In genomic region chr5:90134381-90134780, GRCh38 we compare ENCODE assay signal across 16 cellular contexts.
A peak's percentile ranks its signal among the peaks of the same experiment; 100 is the strongest.
DNase-seq lines count a peak whose midpoint lies in the region; ATAC-seq and TF ChIP-seq lines count a peak whose summit lies in the region.
"Had no signal": no experiment of that assay in that cellular context is flagged by ENCODE, and none has a peak within 500 bp of the region (broad histone marks: within the 10 kb centered on the region; RNA-seq: fewer than 3 reads in every experiment).

No MANE protein-coding gene starts in this region.

- TF ChIP-seq CTCF in left ventricle myocardium inferior (IDR thresholded peaks at IDR 0.05; ENCODE audit: borderline replicate concordance), result no peak
- TF ChIP-seq CTCF in right atrium auricular region (IDR thresholded peaks at IDR 0.05), result no peak
- TF ChIP-seq CTCF in gastroesophageal sphincter (IDR thresholded peaks at IDR 0.05), result no peak

- ATAC-seq in gastroesophageal sphincter (no peak), HG03342 (IDR thresholded peaks at IDR 0.05; ENCODE audit: unreplicated experiment) (no peak)
- ATAC-seq: GM12878 had no signal

- H3K4me3 ChIP-seq in left ventricle myocardium inferior (no peak overlapping the region), right atrium auricular region (no peak overlapping the region), gastroesophageal sphincter (no peak overlapping the region), skeletal muscle tissue (ENCODE audit: low read length in 3 of 3) (no peak overlapping the region)
- H3K4me3 ChIP-seq: GM12878, GM23248, HAP-1, Peyer's patch had no signal

- DNase-seq in left ventricle myocardium inferior (no peak), right atrium auricular region (ENCODE audit: low spot score) (no peak), dermis blood vessel endothelial cell (no peak), NCI-H2196 treated with DMSO at 0.1 percent for 48 hours (lab: John Stamatoyannopoulos, UW; ENCODE audit: unreplicated experiment) (no peak)
- DNase-seq: COR-L47; NCI-H1105; NCI-H2081; NCI-H748 treated with DMSO at 0.1 percent for 48 hours; NK-92 treated with Interleukin-12 subunit alpha and Interleukin-12 subunit beta, amount 100 ng/mL, for 24 hours; Peyer's patch had no signal

- H3K4me1 ChIP-seq in left ventricle myocardium inferior, result peaks cover 9% of the 10 kb centered on the region
- H3K4me1 ChIP-seq in right atrium auricular region, result peaks cover 0 to 14% of the 10 kb centered on the region in 2 donors
- peaks cover 4 to 45% (median 5%) of the 10 kb centered on the region in 3 donors for H3K4me1 ChIP-seq in gastroesophageal sphincter
- H3K4me1 ChIP-seq in skeletal muscle tissue (ENCODE audit: control insufficient read depth in 3 of 3, insufficient read depth in 3 of 3, low read length in 3 of 3), result peaks cover 0 to 10% (median 7%) of the 10 kb centered on the region in 3 donors
- H3K4me1 ChIP-seq: HAP-1, Peyer's patch had no signal

- TF ChIP-seq POLR2A in gastroesophageal sphincter (IDR thresholded peaks at IDR 0.05), result no peak

- H3K9ac ChIP-seq in skeletal muscle tissue (ENCODE audit: low read depth in 1 of 3, low read length in 3 of 3), result no peak overlapping the region
- H3K9ac ChIP-seq: GM23248 had no signal

- intact Hi-C loops in left ventricle myocardium inferior (cut with micrococcal nuclease), result no loop called here

- H3K27ac ChIP-seq in left ventricle myocardium inferior (replicated peaks) (peak overlapping the region; percentile 19), right atrium auricular region (peak overlapping the region in 1 of 2 donors; percentile 45), gastroesophageal sphincter (peak overlapping the region in 3 of 4 donors; percentile 40 to 70 (median 62)), skeletal muscle tissue (ENCODE audit: low read depth, low read length) (peak overlapping the region; percentile 16)
- H3K27ac ChIP-seq: GM23248 had no signal

- no peaks in the 10 kb centered on the region for H3K27me3 ChIP-seq in left ventricle myocardium inferior (ENCODE audit: low read depth)
- H3K27me3 ChIP-seq in right atrium auricular region, result no peaks in the 10 kb centered on the region
- H3K27me3 ChIP-seq in gastroesophageal sphincter, result no peaks in the 10 kb centered on the region
- no peaks in the 10 kb centered on the region for H3K27me3 ChIP-seq in skeletal muscle tissue (ENCODE audit: control insufficient read depth in 3 of 3, insufficient read depth in 3 of 3, low read length in 3 of 3)
- H3K27me3 ChIP-seq: Peyer's patch had no signal

- TF ChIP-seq EP300 in gastroesophageal sphincter (IDR thresholded peaks at IDR 0.05), result no peak

- H3K9me3 ChIP-seq in left ventricle myocardium inferior (replicated peaks) (peaks cover under 1% of the 10 kb centered on the region), right atrium auricular region (no peaks in the 10 kb centered on the region), gastroesophageal sphincter (no peaks in the 10 kb centered on the region), skeletal muscle tissue (ENCODE audit: control insufficient read depth in 3 of 3, low read length in 3 of 3) (no peaks in the 10 kb centered on the region)
- H3K9me3 ChIP-seq: HAP-1, Peyer's patch had no signal

- H3K36me3 ChIP-seq in left ventricle myocardium inferior (no peaks in the 10 kb centered on the region), right atrium auricular region (no peaks in the 10 kb centered on the region), gastroesophageal sphincter (no peaks in the 10 kb centered on the region), skeletal muscle tissue (ENCODE audit: control insufficient read depth in 3 of 3, insufficient read depth in 3 of 3, low read length in 3 of 3) (no peaks in the 10 kb centered on the region)
- H3K36me3 ChIP-seq: HAP-1, Peyer's patch had no signal
